1 cellular context compared by ENCODE assay signal in genomic region chr11:108726077-108726800, GRCh38.
A peak's percentile ranks its signal among the peaks of the same experiment; 100 is the strongest.
TF ChIP-seq lines count a peak whose summit lies in the region.

No MANE protein-coding gene starts in this region.

TF ChIP-seq in GM12878, 131 proteins besides CTCF, POLR2A, EP300 and RAD21 (continued from another document):
- TF ChIP-seq HSF1 (IDR thresholded peaks at IDR 0.05; ENCODE audit: low read depth, low read length) (no peak), REST (IDR thresholded peaks at IDR 0.05; ENCODE audit: low read depth, low read length) (no peak), SMAD1 (IDR thresholded peaks at IDR 0.05; ENCODE audit: low read depth, partially characterized antibody) (no peak), IRF4 (IDR thresholded peaks at IDR 0.05; ENCODE audit: low read depth, low read length) (no peak), ETV6 (conservative IDR thresholded peaks at IDR 0.05 in 1 of 2, IDR thresholded peaks at IDR 0.05 in 1 of 2; ENCODE audit: borderline replicate concordance in 1 of 2, low read depth in 1 of 2) (no peak), ZNF24 (IDR thresholded peaks at IDR 0.05) (peak; percentile 40; the same call in 1 of the 2 replicates), DPF2 (IDR thresholded peaks at IDR 0.05) (no peak), SUZ12 (IDR thresholded peaks at IDR 0.05; ENCODE audit: unreplicated experiment) (no peak), CHD2 (IDR thresholded peaks at IDR 0.05; ENCODE audit: borderline replicate concordance, low read depth, low read length) (no peak), RAD51 (IDR thresholded peaks at IDR 0.05) (no peak), PAX8 (IDR thresholded peaks at IDR 0.05) (no peak), SP1 (IDR thresholded peaks at IDR 0.05; ENCODE audit: low read depth, low read length) (no peak), CHD1 (IDR thresholded peaks at IDR 0.05; ENCODE audit: low read depth, low read length) (no peak), POLR2AphosphoS2 (IDR thresholded peaks at IDR 0.05; ENCODE audit: low read depth, low read length) (no peak)
TF ChIP-seq in GM12878: peak in this region for 19.
